ENCODE assay signal across 1 cellular context in genomic region chr16:81035975-81036750, GRCh38.
TF ChIP-seq lines count a peak whose summit lies in the region.

No MANE protein-coding gene starts in this region.

TF ChIP-seq in HepG2, 621 proteins besides CTCF, POLR2A, EP300 and RAD21 (continued from another document and continues in another):
- TF ChIP-seq TBX2 (CRISPR knock-in tag; IDR thresholded peaks at IDR 0.05; ENCODE audit: borderline replicate concordance) (0 out of 2 replicates have a peak, but pooled peaks have one; percentile 7), GPN1 (CRISPR knock-in tag; IDR thresholded peaks at IDR 0.05; ENCODE audit: borderline replicate concordance) (no peak), ZNF776 (CRISPR knock-in tag; IDR thresholded peaks at IDR 0.05) (peak; percentile 52; the same call in 1 of the 2 replicates), PBX2 (CRISPR knock-in tag; IDR thresholded peaks at IDR 0.05) (no peak), RBFOX2 (IDR thresholded peaks at IDR 0.05; ENCODE audit: low read depth, low read length) (peak; percentile 63), ZNF839 (CRISPR knock-in tag; IDR thresholded peaks at IDR 0.05; ENCODE audit: borderline replicate concordance) (no peak), KDM6A (CRISPR knock-in tag; IDR thresholded peaks at IDR 0.05; ENCODE audit: low read depth) (no peak), MEIS2 (CRISPR knock-in tag; IDR thresholded peaks at IDR 0.05) (0 out of 2 replicates have a peak, but pooled peaks have one; percentile 38), HOXA9 (CRISPR knock-in tag; IDR thresholded peaks at IDR 0.05; ENCODE audit: borderline replicate concordance) (no peak), SP4 (CRISPR knock-in tag; IDR thresholded peaks at IDR 0.05) (no peak), KAT8 (CRISPR knock-in tag; IDR thresholded peaks at IDR 0.05) (peak; percentile 48; the same call in 1 of the 2 replicates), RFX5 (IDR thresholded peaks at IDR 0.05; ENCODE audit: low read depth, low read length) (no peak), NFIB (CRISPR knock-in tag; IDR thresholded peaks at IDR 0.05; ENCODE audit: borderline replicate concordance) (no peak), KLF11 (CRISPR knock-in tag; IDR thresholded peaks at IDR 0.05) (no peak), TAF1 (CRISPR knock-in tag; IDR thresholded peaks at IDR 0.05) (0 out of 2 replicates have a peak, but pooled peaks have one; percentile 2), ZNF331 (CRISPR knock-in tag; IDR thresholded peaks at IDR 0.05) (no peak), PITX1 (CRISPR knock-in tag; IDR thresholded peaks at IDR 0.05) (no peak), ZNF121 (CRISPR knock-in tag; IDR thresholded peaks at IDR 0.05) (no peak), AKNA (CRISPR knock-in tag; IDR thresholded peaks at IDR 0.05; ENCODE audit: borderline replicate concordance) (no peak), ZBTB26 (CRISPR knock-in tag; IDR thresholded peaks at IDR 0.05; ENCODE audit: borderline replicate concordance) (no peak), CREBL2 (CRISPR knock-in tag; IDR thresholded peaks at IDR 0.05; ENCODE audit: borderline replicate concordance) (peak; percentile 50; the same call in 1 of the 2 replicates), JUNB (CRISPR knock-in tag; IDR thresholded peaks at IDR 0.05; ENCODE audit: borderline replicate concordance) (no peak), TEF (CRISPR knock-in tag; IDR thresholded peaks at IDR 0.05) (peak; percentile 46; the same call in 1 of the 2 replicates), ZNF609 (CRISPR knock-in tag; IDR thresholded peaks at IDR 0.05; ENCODE audit: borderline replicate concordance) (no peak), NFE2L2 (IDR thresholded peaks at IDR 0.05; ENCODE audit: low read length) (no peak), HOXA3 (CRISPR knock-in tag; IDR thresholded peaks at IDR 0.05) (0 out of 2 replicates have a peak, but pooled peaks have one; percentile 15), ZNF503 (CRISPR knock-in tag; IDR thresholded peaks at IDR 0.05) (no peak), DBP (CRISPR knock-in tag; IDR thresholded peaks at IDR 0.05; ENCODE audit: not compliant biosample characterization) (no peak), GATAD1 (CRISPR knock-in tag; IDR thresholded peaks at IDR 0.05) (0 out of 2 replicates have a peak, but pooled peaks have one; percentile 11), ZNF761 (CRISPR knock-in tag; conservative IDR thresholded peaks at IDR 0.05) (0 out of 2 replicates have a peak, but pooled peaks have one; percentile 39), ZNF34 (CRISPR knock-in tag; IDR thresholded peaks at IDR 0.05; ENCODE audit: borderline replicate concordance) (no peak), NKX3-1 (CRISPR knock-in tag; IDR thresholded peaks at IDR 0.05) (no peak), U2AF2 (IDR thresholded peaks at IDR 0.05; ENCODE audit: low read depth, low read length) (no peak), ZNF556 (CRISPR knock-in tag; IDR thresholded peaks at IDR 0.05; ENCODE audit: borderline replicate concordance) (no peak), GABPA (IDR thresholded peaks at IDR 0.05; ENCODE audit: low read depth, low read length) (no peak), GABPA (CRISPR knock-in tag; IDR thresholded peaks at IDR 0.05; ENCODE audit: low read depth) (no peak), TGIF2 (CRISPR knock-in tag; IDR thresholded peaks at IDR 0.05) (0 out of 2 replicates have a peak, but pooled peaks have one; percentile 14), ZNF841 (CRISPR knock-in tag; IDR thresholded peaks at IDR 0.05; ENCODE audit: borderline replicate concordance) (no peak), IKZF4 (CRISPR knock-in tag; IDR thresholded peaks at IDR 0.05; ENCODE audit: borderline replicate concordance, low read depth, not compliant biosample characterization) (no peak), PPARG (CRISPR knock-in tag; conservative IDR thresholded peaks at IDR 0.05) (0 out of 2 replicates have a peak, but pooled peaks have one; percentile 15), ZMYM4 (CRISPR knock-in tag; IDR thresholded peaks at IDR 0.05) (no peak), SKI (IDR thresholded peaks at IDR 0.05; ENCODE audit: partially characterized antibody) (peak; percentile 8)
- TF ChIP-seq, protein P1, sequence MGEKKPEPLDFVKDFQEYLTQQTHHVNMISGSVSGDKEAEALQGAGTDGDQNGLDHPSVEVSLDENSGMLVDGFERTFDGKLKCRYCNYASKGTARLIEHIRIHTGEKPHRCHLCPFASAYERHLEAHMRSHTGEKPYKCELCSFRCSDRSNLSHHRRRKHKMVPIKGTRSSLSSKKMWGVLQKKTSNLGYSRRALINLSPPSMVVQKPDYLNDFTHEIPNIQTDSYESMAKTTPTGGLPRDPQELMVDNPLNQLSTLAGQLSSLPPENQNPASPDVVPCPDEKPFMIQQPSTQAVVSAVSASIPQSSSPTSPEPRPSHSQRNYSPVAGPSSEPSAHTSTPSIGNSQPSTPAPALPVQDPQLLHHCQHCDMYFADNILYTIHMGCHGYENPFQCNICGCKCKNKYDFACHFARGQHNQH (CRISPR knock-in tag; IDR thresholded peaks at IDR 0.05) = no peak
- TF ChIP-seq, protein P2, sequence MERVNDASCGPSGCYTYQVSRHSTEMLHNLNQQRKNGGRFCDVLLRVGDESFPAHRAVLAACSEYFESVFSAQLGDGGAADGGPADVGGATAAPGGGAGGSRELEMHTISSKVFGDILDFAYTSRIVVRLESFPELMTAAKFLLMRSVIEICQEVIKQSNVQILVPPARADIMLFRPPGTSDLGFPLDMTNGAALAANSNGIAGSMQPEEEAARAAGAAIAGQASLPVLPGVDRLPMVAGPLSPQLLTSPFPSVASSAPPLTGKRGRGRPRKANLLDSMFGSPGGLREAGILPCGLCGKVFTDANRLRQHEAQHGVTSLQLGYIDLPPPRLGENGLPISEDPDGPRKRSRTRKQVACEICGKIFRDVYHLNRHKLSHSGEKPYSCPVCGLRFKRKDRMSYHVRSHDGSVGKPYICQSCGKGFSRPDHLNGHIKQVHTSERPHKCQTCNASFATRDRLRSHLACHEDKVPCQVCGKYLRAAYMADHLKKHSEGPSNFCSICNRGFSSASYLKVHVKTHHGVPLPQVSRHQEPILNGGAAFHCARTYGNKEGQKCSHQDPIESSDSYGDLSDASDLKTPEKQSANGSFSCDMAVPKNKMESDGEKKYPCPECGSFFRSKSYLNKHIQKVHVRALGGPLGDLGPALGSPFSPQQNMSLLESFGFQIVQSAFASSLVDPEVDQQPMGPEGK (CRISPR knock-in tag; IDR thresholded peaks at IDR 0.05) = 0 out of 2 replicates have a peak, but pooled peaks have one; percentile 41
